ENCODE assay signal across 8 cellular contexts in genomic region chr22:42169055-42169469, GRCh38.
DNase-seq lines count a peak whose midpoint lies in the region; ATAC-seq, FAIRE-seq and TF ChIP-seq lines count a peak whose summit lies in the region.

No MANE protein-coding gene starts in this region.

- ATAC-seq in GM21367 (IDR thresholded peaks at IDR 0.05; ENCODE audit: unreplicated experiment) (no peak), HG03432 (IDR thresholded peaks at IDR 0.05; ENCODE audit: unreplicated experiment) (no peak)

- DNase-seq in LNCaP clone FGC (ENCODE audit: low read depth): peak; percentile 18
- DNase-seq in T-helper 1 cell: peak; percentile 46 to 70 (median 64)
- peak in 49 of 58 donors; percentile 2 to 76 (median 51) for DNase-seq in anterior cingulate cortex (lab: John Stamatoyannopoulos, UW)
- DNase-seq in hepatic stellate cell (ENCODE audit: low spot score): peak; percentile 82
- peak; percentile 34 for DNase-seq in skeletal muscle cell (ENCODE audit: low read depth)

- H3K4me3 ChIP-seq in LNCaP clone FGC (ENCODE audit: low read depth, low read length) (no peak overlapping the region), skeletal muscle cell (ENCODE audit: low read depth, low read length) (no peak overlapping the region)

- FAIRE-seq in G401.6 (lab: Jason Lieb, UNC): peak; percentile 56

- peak; percentile 99 for TF ChIP-seq CTCF in LNCaP clone FGC (IDR thresholded peaks at IDR 0.05; ENCODE audit: control insufficient read depth, extremely low read depth, insufficient read depth)

Comparison
In these comparisons a context has a peak if more than half of its experiments do, and no peak if none do; other contexts are left out.
1. DNase-seq: peak in every context shown above with its lines; median percentile 82 in hepatic stellate cell; 64 in T-helper 1 cell; 51 in anterior cingulate cortex; 34 in skeletal muscle cell; 18 in LNCaP clone FGC.